ENCODE assay signal across 1 cellular context in the genomic region with DNA sequence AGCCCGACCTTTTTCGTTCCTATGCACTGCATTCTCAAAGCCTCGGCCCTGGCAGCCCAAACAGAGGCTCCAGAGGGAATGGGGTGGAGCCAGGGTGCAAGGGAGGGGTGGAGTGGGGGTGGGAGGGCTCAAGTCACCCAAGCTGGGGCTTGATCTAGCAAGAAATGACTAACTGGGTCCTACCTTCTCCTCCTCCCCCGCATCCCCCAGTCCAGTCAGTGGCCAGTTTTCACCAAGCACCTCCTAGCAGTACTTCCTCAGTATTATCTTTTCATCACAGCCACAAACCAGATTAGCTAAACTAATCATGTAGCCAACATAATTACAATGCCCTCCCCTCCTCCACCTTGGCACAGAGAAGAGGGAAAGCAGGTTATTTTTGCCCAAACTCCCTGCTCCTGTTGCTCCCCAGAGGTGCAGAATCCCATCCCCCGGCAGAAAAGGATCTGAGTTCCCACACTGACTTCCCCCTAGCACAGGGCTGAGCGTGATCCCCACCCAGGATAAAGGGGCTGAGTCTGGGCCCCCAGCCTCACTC.
TF ChIP-seq lines count a peak whose summit lies in the region.

No MANE protein-coding gene starts in this region.

TF ChIP-seq in HEK293, 187 proteins besides CTCF, POLR2A, EP300 and RAD21 (continued from another document):
- TF ChIP-seq, protein P1, sequence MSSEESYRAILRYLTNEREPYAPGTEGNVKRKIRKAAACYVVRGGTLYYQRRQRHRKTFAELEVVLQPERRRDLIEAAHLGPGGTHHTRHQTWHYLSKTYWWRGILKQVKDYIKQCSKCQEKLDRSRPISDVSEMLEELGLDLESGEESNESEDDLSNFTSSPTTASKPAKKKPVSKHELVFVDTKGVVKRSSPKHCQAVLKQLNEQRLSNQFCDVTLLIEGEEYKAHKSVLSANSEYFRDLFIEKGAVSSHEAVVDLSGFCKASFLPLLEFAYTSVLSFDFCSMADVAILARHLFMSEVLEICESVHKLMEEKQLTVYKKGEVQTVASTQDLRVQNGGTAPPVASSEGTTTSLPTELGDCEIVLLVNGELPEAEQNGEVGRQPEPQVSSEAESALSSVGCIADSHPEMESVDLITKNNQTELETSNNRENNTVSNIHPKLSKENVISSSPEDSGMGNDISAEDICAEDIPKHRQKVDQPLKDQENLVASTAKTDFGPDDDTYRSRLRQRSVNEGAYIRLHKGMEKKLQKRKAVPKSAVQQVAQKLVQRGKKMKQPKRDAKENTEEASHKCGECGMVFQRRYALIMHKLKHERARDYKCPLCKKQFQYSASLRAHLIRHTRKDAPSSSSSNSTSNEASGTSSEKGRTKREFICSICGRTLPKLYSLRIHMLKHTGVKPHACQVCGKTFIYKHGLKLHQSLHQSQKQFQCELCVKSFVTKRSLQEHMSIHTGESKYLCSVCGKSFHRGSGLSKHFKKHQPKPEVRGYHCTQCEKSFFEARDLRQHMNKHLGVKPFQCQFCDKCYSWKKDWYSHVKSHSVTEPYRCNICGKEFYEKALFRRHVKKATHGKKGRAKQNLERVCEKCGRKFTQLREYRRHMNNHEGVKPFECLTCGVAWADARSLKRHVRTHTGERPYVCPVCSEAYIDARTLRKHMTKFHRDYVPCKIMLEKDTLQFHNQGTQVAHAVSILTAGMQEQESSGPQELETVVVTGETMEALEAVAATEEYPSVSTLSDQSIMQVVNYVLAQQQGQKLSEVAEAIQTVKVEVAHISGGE (tag by site-specific recombination; conservative IDR thresholded peaks at IDR 0.05; ENCODE audit: low read depth), result no peak
